8 cellular contexts compared by ENCODE assay signal in the genomic region with DNA sequence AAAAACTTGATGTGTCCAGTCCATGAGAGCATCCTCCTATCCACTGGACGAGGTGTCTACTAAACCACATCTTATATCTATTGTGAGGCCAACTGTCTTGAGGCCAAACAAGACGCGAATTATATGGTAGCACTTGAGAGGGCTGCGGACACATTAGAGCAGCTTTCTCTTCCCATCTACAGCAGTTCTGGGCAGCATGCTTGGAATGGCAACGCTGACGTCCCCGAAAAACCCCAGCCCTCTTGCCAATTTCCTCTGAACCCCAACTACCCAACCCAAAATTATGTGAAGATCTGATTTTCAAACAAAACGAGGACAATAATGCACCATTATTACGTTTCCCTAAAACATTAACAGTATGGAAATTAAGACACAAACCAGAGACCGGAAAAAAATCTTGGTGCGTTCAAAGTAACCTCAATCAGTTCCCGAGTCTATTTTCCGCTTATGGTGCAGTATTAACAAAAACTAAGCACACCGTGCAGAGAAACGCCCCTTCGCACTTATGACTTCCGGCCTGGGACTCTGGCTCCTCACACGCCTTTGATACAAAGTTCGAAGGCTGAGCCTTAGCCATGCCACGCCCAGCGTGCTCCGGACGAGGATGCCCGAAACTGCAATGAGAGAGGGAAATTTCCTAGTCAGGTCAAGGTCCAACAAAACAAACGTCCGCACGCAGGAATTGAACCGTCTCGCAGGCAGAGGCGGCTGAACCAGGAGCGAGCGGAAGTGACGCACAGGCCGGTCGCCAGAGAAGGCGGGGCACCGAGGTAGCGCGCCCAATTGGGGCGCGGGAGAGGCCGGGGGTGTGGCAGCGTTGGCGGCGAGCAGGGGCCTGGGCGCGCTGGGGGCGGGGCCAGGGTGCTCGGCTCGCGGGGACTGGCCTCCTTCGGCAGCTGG. TPM values are rescaled to one million over a fixed set of nuclear protein-coding genes. Genes with fewer than 3 reads are reported as not detected.
DNase-seq lines count a peak whose midpoint lies in the region; ATAC-seq and TF ChIP-seq lines count a peak whose summit lies in the region.

No MANE protein-coding gene starts in this region.

- peak overlapping the region; percentile 98 for H3K4me3 Mint-ChIP-seq in dendritic cell treated with granulocyte-macrophage colony-stimulating factor and Interleukin-4, amounts not matched to agents 40 ng/mL and 50 ng/mL, for 4 days

- intact Hi-C loops in dendritic cell treated with granulocyte-macrophage colony-stimulating factor and Interleukin-4, amounts not matched to agents 40 ng/mL and 50 ng/mL, for 4 days (cut with micrococcal nuclease): loop anchor here (1.0 to 5.0 kb wide), 4 partner anchors 16 to 406 kb away; a partner anchor contains a TSS

- ATAC-seq in GM19395 (IDR thresholded peaks at IDR 0.05; ENCODE audit: unreplicated experiment) (peak; percentile 88), HG03558 (IDR thresholded peaks at IDR 0.05; ENCODE audit: extremely low read depth, unreplicated experiment) (peak; percentile 75), left lobe of liver (peak; percentile 94)

- no peak for TF ChIP-seq CTCF in BJ (IDR thresholded peaks at IDR 0.05; ENCODE audit: insufficient read depth, low read depth, low read length)

- H3K27me3 Mint-ChIP-seq in dendritic cell treated with granulocyte-macrophage colony-stimulating factor and Interleukin-4, amounts not matched to agents 40 ng/mL and 50 ng/mL, for 4 days: no peaks in the 10 kb centered on the region

- CTCF ChIA-PET in BJ (lab: Yijun Ruan, JAX): interaction anchor here (1.0 to 8.9 kb wide), 6 partner anchors 10 to 131 kb away, joined by 3 to 114 read pairs (median 7); no protein-coding TSS in a partner anchor

- peaks cover 26% of the 10 kb centered on the region for H3K4me1 Mint-ChIP-seq in dendritic cell treated with granulocyte-macrophage colony-stimulating factor and Interleukin-4, amounts not matched to agents 40 ng/mL and 50 ng/mL, for 4 days (ENCODE audit: low read depth)

- H3K36me3 Mint-ChIP-seq in dendritic cell treated with granulocyte-macrophage colony-stimulating factor and Interleukin-4, amounts not matched to agents 40 ng/mL and 50 ng/mL, for 4 days (ENCODE audit: low read depth): peaks cover 21% of the 10 kb centered on the region

- DNase-seq in BJ (ENCODE audit: low read depth): peak; percentile 80
- DNase-seq in NCI-H748 (lab: John Stamatoyannopoulos, UW; ENCODE audit: unreplicated experiment): peak; percentile 94
- DNase-seq in activated CD4-positive, alpha-beta T cell treated with anti-CD3 and anti-CD28 coated beads, Interleukin-2, amount 50 U/mL, for 24 hours (ENCODE audit: low read depth in 1 of 2, low spot score in 1 of 2): peak; percentile 94
- DNase-seq in left lobe of liver (ENCODE audit: low spot score): peak; percentile 99
- peak; percentile 97 to 98 for DNase-seq in stimulated activated CD4-positive, alpha-beta T cell treated with anti-CD3 and anti-CD28 coated beads, Interleukin-2, amount 100 ng/mL, for 24 hours

- H3K27ac Mint-ChIP-seq in dendritic cell treated with granulocyte-macrophage colony-stimulating factor and Interleukin-4, amounts not matched to agents 40 ng/mL and 50 ng/mL, for 4 days: peak overlapping the region; percentile 99

- H3K9me3 Mint-ChIP-seq in dendritic cell treated with granulocyte-macrophage colony-stimulating factor and Interleukin-4, amounts not matched to agents 40 ng/mL and 50 ng/mL, for 4 days: no peaks in the 10 kb centered on the region

- POLR2A ChIA-PET in BJ (lab: Charles Lee): no interaction called here

- no peaks in the 10 kb centered on the region for H3K27me3 ChIP-seq in BJ (ENCODE audit: control insufficient read depth, insufficient read depth, low read length)

- no peaks in the 10 kb centered on the region for H3K36me3 ChIP-seq in BJ (ENCODE audit: control insufficient read depth, insufficient read depth, low read length)

- H3K4me3 ChIP-seq in BJ (ENCODE audit: low read depth, low read length): peak overlapping the region; percentile 99

RNA-seq across cellular contexts. Expression of a gene that starts 0.5 kb away (rescaled TPM):
- polyA plus RNA-seq in BJ (2011; rRNA removed): 3.3 and 8.3 TPM in 2 replicates
- 1.7 and 2.1 TPM in 2 replicates for polyA minus RNA-seq in BJ (2011; rRNA and poly(A)+ RNA removed)
- 13.4 TPM for total RNA-seq in left lobe of liver

RNA-seq across cellular contexts. Expression of a gene that starts 54.6 kb away (rescaled TPM):
- 2.2 and 5.6 TPM in 2 replicates for polyA plus RNA-seq in BJ (2011; rRNA removed)
- 1.6 and 1.8 TPM in 2 replicates for polyA minus RNA-seq in BJ (2011; rRNA and poly(A)+ RNA removed)
- 4.6 TPM for total RNA-seq in left lobe of liver

Comparison
In these comparisons a context has a peak if more than half of its experiments do, and no peak if none do; other contexts are left out.
1. Peak in every context shown above with its lines: DNase-seq, ATAC-seq and H3K4me3 ChIP-seq.